Comparison of ENCODE assay signal across 8 cellular contexts in genomic region chr16:20898938-20899502, GRCh38. TPM values are rescaled to one million over a fixed set of nuclear protein-coding genes. Genes with fewer than 3 reads are reported as not detected.
DNase-seq lines count a peak whose midpoint lies in the region; ATAC-seq and TF ChIP-seq lines count a peak whose summit lies in the region.

No MANE protein-coding gene starts in this region.

- H3K27me3 ChIP-seq in H7 (ENCODE audit: control insufficient read depth, insufficient read depth, low read length) (no peaks in the 10 kb centered on the region), gastroesophageal sphincter (no peaks in the 10 kb centered on the region)

- peaks cover 19% of the 10 kb centered on the region for H3K36me3 Mint-ChIP-seq in WTC11

- H3K27me3 Mint-ChIP-seq in WTC11 (ENCODE audit: low read depth), result no peaks in the 10 kb centered on the region

- H3K9me3 Mint-ChIP-seq in WTC11, result no peaks in the 10 kb centered on the region

- CTCF ChIA-PET in WTC11 (lab: Charles Lee), result interaction anchor here (0.7 to 1.1 kb wide), 2 partner anchors 9 to 24 kb away, joined by 3 read pairs; no protein-coding TSS in a partner anchor

- POLR2A ChIA-PET in WTC11 (lab: Charles Lee), result interaction anchor here (1.1 to 1.6 kb wide), 3 partner anchors 11 to 41 kb away, joined by 3 to 4 read pairs (median 3); no protein-coding TSS in a partner anchor

- H3K27ac Mint-ChIP-seq in WTC11, result peak overlapping the region; percentile 12

- H3K36me3 ChIP-seq in H7 (replicated peaks; ENCODE audit: control insufficient read depth, insufficient read depth, low read length), result peaks cover 3% of the 10 kb centered on the region; the same call in 1 of the 2 replicates
- H3K36me3 ChIP-seq in gastroesophageal sphincter, result peaks cover 0 to 31% of the 10 kb centered on the region in 2 donors

- ATAC-seq in WTC11 (no peak), gastroesophageal sphincter (no peak), GM19455 (IDR thresholded peaks at IDR 0.05; ENCODE audit: unreplicated experiment) (no peak), GM21360 (IDR thresholded peaks at IDR 0.05; ENCODE audit: unreplicated experiment) (no peak), HG03159 (IDR thresholded peaks at IDR 0.05; ENCODE audit: unreplicated experiment) (no peak), GM21619 (IDR thresholded peaks at IDR 0.05; ENCODE audit: unreplicated experiment) (no peak)

- no peak for TF ChIP-seq EP300 in gastroesophageal sphincter (IDR thresholded peaks at IDR 0.05)

- peak overlapping the region; percentile 88 for H3K4me3 ChIP-seq in H7 (ENCODE audit: insufficient read depth, low read depth, low read length)
- H3K4me3 ChIP-seq in gastroesophageal sphincter, result peak overlapping the region; percentile 63 to 74
- H3K4me3 ChIP-seq in skin epidermis, result peak overlapping the region; percentile 60 to 91 (median 75)

- no peak for TF ChIP-seq CTCF in WTC11 (IDR thresholded peaks at IDR 0.05)
- no peak for TF ChIP-seq CTCF in gastroesophageal sphincter (IDR thresholded peaks at IDR 0.05)

- H3K4me3 Mint-ChIP-seq in WTC11, result peak overlapping the region; percentile 83

- DNase-seq in H7 (no peak), WTC11 (ENCODE audit: low spot score) (no peak)

- 18 to 20% methylated on average over 8 of the region's 8 CpGs for WGBS in gastroesophageal sphincter (ENCODE audit: low coverage in 1 of 2), 2 donors

- H3K27ac ChIP-seq in gastroesophageal sphincter (peak overlapping the region; percentile 85 to 99 (median 99)), skin epidermis (peak overlapping the region in 19 of 21 experiments; percentile 88 to 100 (median 97))

- peaks cover 2 to 71% (median 34%) of the 10 kb centered on the region in 3 donors for H3K4me1 ChIP-seq in gastroesophageal sphincter

- TF ChIP-seq POLR2A in gastroesophageal sphincter (IDR thresholded peaks at IDR 0.05), result no peak

- no peaks in the 10 kb centered on the region for H3K9me3 ChIP-seq in gastroesophageal sphincter

- H3K4me1 Mint-ChIP-seq in WTC11, result peaks cover 44% of the 10 kb centered on the region

TF ChIP-seq in WTC11, 78 proteins besides CTCF, POLR2A, EP300 and RAD21:
- TF ChIP-seq ZNF423 (CRISPR knock-in tag; IDR thresholded peaks at IDR 0.05), result no peak
- TF ChIP-seq ZBTB21 (CRISPR knock-in tag; IDR thresholded peaks at IDR 0.05; ENCODE audit: borderline replicate concordance), result no peak
- no peak for TF ChIP-seq CBFB (CRISPR knock-in tag; IDR thresholded peaks at IDR 0.05; ENCODE audit: low read depth)
- TF ChIP-seq ZMAT4 (CRISPR knock-in tag; IDR thresholded peaks at IDR 0.05), result no peak
- no peak for TF ChIP-seq GRHL2 (CRISPR knock-in tag; IDR thresholded peaks at IDR 0.05; ENCODE audit: insufficient replicate concordance, severe bottlenecking)
- TF ChIP-seq, protein P1, sequence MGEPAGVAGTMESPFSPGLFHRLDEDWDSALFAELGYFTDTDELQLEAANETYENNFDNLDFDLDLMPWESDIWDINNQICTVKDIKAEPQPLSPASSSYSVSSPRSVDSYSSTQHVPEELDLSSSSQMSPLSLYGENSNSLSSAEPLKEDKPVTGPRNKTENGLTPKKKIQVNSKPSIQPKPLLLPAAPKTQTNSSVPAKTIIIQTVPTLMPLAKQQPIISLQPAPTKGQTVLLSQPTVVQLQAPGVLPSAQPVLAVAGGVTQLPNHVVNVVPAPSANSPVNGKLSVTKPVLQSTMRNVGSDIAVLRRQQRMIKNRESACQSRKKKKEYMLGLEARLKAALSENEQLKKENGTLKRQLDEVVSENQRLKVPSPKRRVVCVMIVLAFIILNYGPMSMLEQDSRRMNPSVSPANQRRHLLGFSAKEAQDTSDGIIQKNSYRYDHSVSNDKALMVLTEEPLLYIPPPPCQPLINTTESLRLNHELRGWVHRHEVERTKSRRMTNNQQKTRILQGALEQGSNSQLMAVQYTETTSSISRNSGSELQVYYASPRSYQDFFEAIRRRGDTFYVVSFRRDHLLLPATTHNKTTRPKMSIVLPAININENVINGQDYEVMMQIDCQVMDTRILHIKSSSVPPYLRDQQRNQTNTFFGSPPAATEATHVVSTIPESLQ (CRISPR knock-in tag; IDR thresholded peaks at IDR 0.05), result no peak
- no peak for TF ChIP-seq ZNF416 (CRISPR knock-in tag; IDR thresholded peaks at IDR 0.05)
- TF ChIP-seq TEAD4 (CRISPR knock-in tag; IDR thresholded peaks at IDR 0.05), result no peak
- TF ChIP-seq EMX1 (CRISPR knock-in tag; IDR thresholded peaks at IDR 0.05), result no peak
- TF ChIP-seq SP1 (CRISPR knock-in tag; conservative IDR thresholded peaks at IDR 0.05), result no peak
- TF ChIP-seq, protein P2, sequence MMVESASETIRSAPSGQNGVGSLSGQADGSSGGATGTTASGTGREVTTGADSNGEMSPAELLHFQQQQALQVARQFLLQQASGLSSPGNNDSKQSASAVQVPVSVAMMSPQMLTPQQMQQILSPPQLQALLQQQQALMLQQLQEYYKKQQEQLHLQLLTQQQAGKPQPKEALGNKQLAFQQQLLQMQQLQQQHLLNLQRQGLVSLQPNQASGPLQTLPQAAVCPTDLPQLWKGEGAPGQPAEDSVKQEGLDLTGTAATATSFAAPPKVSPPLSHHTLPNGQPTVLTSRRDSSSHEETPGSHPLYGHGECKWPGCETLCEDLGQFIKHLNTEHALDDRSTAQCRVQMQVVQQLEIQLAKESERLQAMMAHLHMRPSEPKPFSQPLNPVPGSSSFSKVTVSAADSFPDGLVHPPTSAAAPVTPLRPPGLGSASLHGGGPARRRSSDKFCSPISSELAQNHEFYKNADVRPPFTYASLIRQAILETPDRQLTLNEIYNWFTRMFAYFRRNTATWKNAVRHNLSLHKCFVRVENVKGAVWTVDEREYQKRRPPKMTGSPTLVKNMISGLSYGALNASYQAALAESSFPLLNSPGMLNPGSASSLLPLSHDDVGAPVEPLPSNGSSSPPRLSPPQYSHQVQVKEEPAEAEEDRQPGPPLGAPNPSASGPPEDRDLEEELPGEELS (CRISPR knock-in tag; IDR thresholded peaks at IDR 0.05), result no peak

RNA-seq across cellular contexts. Expression of gene DCUN1D3, which starts 1.1 kb away (rescaled TPM):
- total RNA-seq in H7 (2014; rRNA removed; shearing (Covaris generic)), result 10.4 and 11.9 TPM in 2 replicates
- total RNA-seq in WTC11 (2021), result 12.8 to 14.7 TPM (median 14.4 TPM) in 3 replicates
- total RNA-seq in gastroesophageal sphincter, result 10 to 100 TPM; 28.6 to 35.7 (median 33.5) TPM

RNA-seq across cellular contexts. Expression of gene LYRM1, which starts 1.6 kb away (rescaled TPM):
- 29.8 and 42.4 TPM in 2 replicates for total RNA-seq in H7 (2014; rRNA removed; shearing (Covaris generic))
- total RNA-seq in WTC11 (2021) (11.4 to 15.0 TPM (median 12.3 TPM) in 3 replicates), gastroesophageal sphincter (10 to 100 TPM; 54.3 to 88.7 (median 58.7) TPM)
